Comparison of ENCODE assay signal across 1 cellular context in genomic region chr14:33950320-33951182, GRCh38.
TF ChIP-seq lines count a peak whose summit lies in the region.

Gene EGLN3 (minus strand): TSS chr14:33951074. CDS start chr14:33950752, 322 bp downstream.

TF ChIP-seq in HepG2, 621 proteins besides CTCF, POLR2A, EP300 and RAD21 (continued from another document and continues in another):
- TF ChIP-seq ZNF710 (CRISPR knock-in tag; IDR thresholded peaks at IDR 0.05; ENCODE audit: borderline replicate concordance) (no peak), ZNF816 (CRISPR knock-in tag; IDR thresholded peaks at IDR 0.05; ENCODE audit: borderline replicate concordance) (no peak), ZNF780A (CRISPR knock-in tag; IDR thresholded peaks at IDR 0.05) (no peak; the same call in 1 of the 2 replicates), SATB2 (CRISPR knock-in tag; IDR thresholded peaks at IDR 0.05) (no peak), POGZ (CRISPR knock-in tag; IDR thresholded peaks at IDR 0.05) (peak; percentile 45; the same call in 1 of the 2 replicates), ZSCAN31 (CRISPR knock-in tag; IDR thresholded peaks at IDR 0.05; ENCODE audit: low read depth) (peak; percentile 64; the same call in 1 of the 2 replicates), ZBTB33 (CRISPR knock-in tag; IDR thresholded peaks at IDR 0.05) (peak; percentile 77; the same call in 1 of the 2 replicates), ZNF432 (CRISPR knock-in tag; IDR thresholded peaks at IDR 0.05; ENCODE audit: borderline replicate concordance) (no peak), JUNB (CRISPR knock-in tag; IDR thresholded peaks at IDR 0.05; ENCODE audit: borderline replicate concordance) (no peak), SUZ12 (IDR thresholded peaks at IDR 0.05; ENCODE audit: low read depth, low read length) (no peak), HIVEP1 (CRISPR knock-in tag; IDR thresholded peaks at IDR 0.05) (peak; percentile 73), ZNF615 (CRISPR knock-in tag; IDR thresholded peaks at IDR 0.05; ENCODE audit: borderline replicate concordance) (no peak), FOSL1 (CRISPR knock-in tag; IDR thresholded peaks at IDR 0.05; ENCODE audit: borderline replicate concordance) (no peak), ZNF441 (CRISPR knock-in tag; IDR thresholded peaks at IDR 0.05; ENCODE audit: borderline replicate concordance) (peak; percentile 79; the same call in 1 of the 2 replicates), CBX2 (IDR thresholded peaks at IDR 0.05; ENCODE audit: low read depth, low read length) (no peak), CBX2 (CRISPR knock-in tag; IDR thresholded peaks at IDR 0.05; ENCODE audit: low read depth) (peak; percentile 88; the same call in 1 of the 2 replicates), ZFP37 (CRISPR knock-in tag; IDR thresholded peaks at IDR 0.05; ENCODE audit: borderline replicate concordance) (no peak), YEATS2 (CRISPR knock-in tag; IDR thresholded peaks at IDR 0.05; ENCODE audit: borderline replicate concordance) (peak; percentile 68; the same call in 1 of the 2 replicates), PCBP2 (optimal IDR thresholded peaks at IDR 0.05; ENCODE audit: low read depth, low read length, poor library complexity, severe bottlenecking) (no peak), ZNF496 (CRISPR knock-in tag; IDR thresholded peaks at IDR 0.05; ENCODE audit: insufficient replicate concordance) (no peak), ZNF484 (CRISPR knock-in tag; IDR thresholded peaks at IDR 0.05; ENCODE audit: borderline replicate concordance, low read depth) (no peak), JDP2 (CRISPR knock-in tag; IDR thresholded peaks at IDR 0.05; ENCODE audit: borderline replicate concordance) (no peak; the same call in 1 of the 2 replicates), ZNF574 (CRISPR knock-in tag; IDR thresholded peaks at IDR 0.05) (peak; percentile 62), GFI1 (CRISPR knock-in tag; IDR thresholded peaks at IDR 0.05; ENCODE audit: borderline replicate concordance) (no peak), EHMT2 (IDR thresholded peaks at IDR 0.05; ENCODE audit: borderline replicate concordance, low read depth, low read length) (no peak), CHD2 (IDR thresholded peaks at IDR 0.05; ENCODE audit: low read depth, low read length) (peak; percentile 86), TOPORS (CRISPR knock-in tag; IDR thresholded peaks at IDR 0.05) (peak; percentile 29; the same call in 1 of the 2 replicates), MTA3 (CRISPR knock-in tag; IDR thresholded peaks at IDR 0.05) (no peak), LRRFIP1 (CRISPR knock-in tag; conservative IDR thresholded peaks at IDR 0.05) (no peak), ZFP36L2 (CRISPR knock-in tag; IDR thresholded peaks at IDR 0.05) (peak; percentile 56; the same call in 1 of the 2 replicates), CENPBD1 (CRISPR knock-in tag; IDR thresholded peaks at IDR 0.05; ENCODE audit: borderline replicate concordance, low read depth) (no peak), MZF1 (CRISPR knock-in tag; IDR thresholded peaks at IDR 0.05; ENCODE audit: borderline replicate concordance) (no peak), ZNF598 (CRISPR knock-in tag; IDR thresholded peaks at IDR 0.05; ENCODE audit: borderline replicate concordance) (peak; percentile 53; the same call in 1 of the 2 replicates), BCL3 (CRISPR knock-in tag; IDR thresholded peaks at IDR 0.05) (peak; percentile 55; the same call in 1 of the 2 replicates), MAX (IDR thresholded peaks at IDR 0.05) (peak; percentile 20; the same call in 1 of the 2 replicates), ZBTB14 (CRISPR knock-in tag; IDR thresholded peaks at IDR 0.05) (0 out of 2 replicates have a peak, but pooled peaks have one; percentile 22), SMAD9 (CRISPR knock-in tag; IDR thresholded peaks at IDR 0.05) (no peak; the same call in 1 of the 2 replicates), RXRA (CRISPR knock-in tag; IDR thresholded peaks at IDR 0.05) (no peak), THAP8 (CRISPR knock-in tag; IDR thresholded peaks at IDR 0.05; ENCODE audit: borderline replicate concordance) (peak; percentile 63; the same call in 1 of the 2 replicates), ARNT2 (CRISPR knock-in tag; IDR thresholded peaks at IDR 0.05; ENCODE audit: low read depth) (peak; percentile 64), ZNF512B (CRISPR knock-in tag; IDR thresholded peaks at IDR 0.05; ENCODE audit: borderline replicate concordance) (no peak; the same call in 1 of the 2 replicates), RNF2 (conservative IDR thresholded peaks at IDR 0.05; ENCODE audit: low read depth) (no peak; the same call in 1 of the 2 replicates), ZNF709 (CRISPR knock-in tag; IDR thresholded peaks at IDR 0.05) (peak; percentile 95), EED (CRISPR knock-in tag; IDR thresholded peaks at IDR 0.05) (peak; percentile 88; the same call in 1 of the 2 replicates), EEA1 (CRISPR knock-in tag; IDR thresholded peaks at IDR 0.05; ENCODE audit: borderline replicate concordance) (no peak)
